In the genomic region with DNA sequence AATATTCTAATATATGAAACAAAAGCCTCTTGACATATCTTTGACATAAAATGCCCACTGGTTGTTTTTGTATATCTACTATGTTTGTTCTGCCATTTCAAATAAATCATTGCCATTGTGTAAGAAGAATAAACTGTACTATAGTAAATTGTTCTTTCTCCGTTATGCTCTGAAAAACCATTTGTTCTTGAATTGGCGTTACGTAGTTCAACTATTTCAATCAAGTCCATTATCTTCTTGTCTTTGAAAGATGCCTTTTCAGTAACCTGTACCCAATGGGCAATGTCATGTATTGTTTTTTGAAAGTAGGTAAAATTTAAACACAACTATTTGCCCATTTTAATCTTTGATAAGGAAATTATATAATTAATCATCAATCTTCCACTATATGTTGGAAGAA, we compare ENCODE assay signal across 12 cellular contexts.
A peak's percentile ranks its signal among the peaks of the same experiment; 100 is the strongest.
DNase-seq lines count a peak whose midpoint lies in the region; ATAC-seq and TF ChIP-seq lines count a peak whose summit lies in the region.
"Had no signal": no experiment of that assay in that cellular context is flagged by ENCODE, and none has a peak within 500 bp of the region (broad histone marks: within the 10 kb centered on the region; RNA-seq: fewer than 3 reads in every experiment).

No MANE protein-coding gene starts in this region.

- H3K9me3 ChIP-seq in left lung (no peaks in the 10 kb centered on the region), gastroesophageal sphincter (no peaks in the 10 kb centered on the region), body of pancreas (no peaks in the 10 kb centered on the region)

- no peak overlapping the region for H2AFZ ChIP-seq in ACC112 (ENCODE audit: low read length, unreplicated experiment)

- peak overlapping the region; percentile 88 for H3K4me3 ChIP-seq in ACC112 (ENCODE audit: low read depth, low read length)
- peak overlapping the region; percentile 77 for H3K4me3 ChIP-seq in HFF-Myc (replicated peaks; ENCODE audit: low read depth, low read length)
- peak overlapping the region; percentile 44 to 58 for H3K4me3 ChIP-seq in left lung
- H3K4me3 ChIP-seq in gastroesophageal sphincter = no peak overlapping the region
- no peak overlapping the region for H3K4me3 ChIP-seq in body of pancreas

- intact Hi-C loops in left lung (cut with DNase I) (no loop called here), body of pancreas (cut with DNase I) (no loop called here)

- TF ChIP-seq CTCF in HFF-Myc (IDR thresholded peaks at IDR 0.05; ENCODE audit: low read depth, low read length, missing control alignments) (no peak), left lung (IDR thresholded peaks at IDR 0.05) (no peak), gastroesophageal sphincter (IDR thresholded peaks at IDR 0.05) (no peak), body of pancreas (IDR thresholded peaks at IDR 0.05) (no peak)

- peaks cover 8% of the 10 kb centered on the region; the same call in 1 of the 2 replicates for H3K36me3 ChIP-seq in ACC112 (ENCODE audit: insufficient read depth, low read length)
- no peaks in the 10 kb centered on the region for H3K36me3 ChIP-seq in left lung
- H3K36me3 ChIP-seq in gastroesophageal sphincter = no peaks in the 10 kb centered on the region
- no peaks in the 10 kb centered on the region for H3K36me3 ChIP-seq in body of pancreas (replicated peaks in 1 of 2; ENCODE audit: insufficient read depth in 1 of 2, low read depth in 2 of 2)

- H3K27me3 ChIP-seq in ACC112 (ENCODE audit: insufficient read depth, low read length) (no peaks in the 10 kb centered on the region), left lung (no peaks in the 10 kb centered on the region), gastroesophageal sphincter (no peaks in the 10 kb centered on the region), body of pancreas (no peaks in the 10 kb centered on the region)

- no peaks in the 10 kb centered on the region for H3K9me3 Mint-ChIP-seq in activated CD4-positive, alpha-beta memory T cell treated with anti-CD3 and anti-CD28 coated beads, Interleukin-2, amount 10 ng/mL, durations not matched to agents 7 days and 5 days

- no peaks in the 10 kb centered on the region for H3K27me3 Mint-ChIP-seq in activated CD4-positive, alpha-beta memory T cell treated with anti-CD3 and anti-CD28 coated beads, Interleukin-2, amount 10 ng/mL, durations not matched to agents 7 days and 5 days

- H3K79me2 ChIP-seq in ACC112 (ENCODE audit: control insufficient read depth, insufficient read depth, low read length, unreplicated experiment) = peaks cover 80% of the 10 kb centered on the region

- CTCF ChIA-PET in activated CD4-positive, alpha-beta memory T cell treated with anti-CD3 and anti-CD28 coated beads, Interleukin-2, amount 10 ng/mL, durations not matched to agents 7 days and 5 days (lab: Charles Lee) = interaction anchor here (0.9 to 1.3 kb wide), 3 partner anchors 14 to 179 kb away, joined by 3 to 4 read pairs (median 3); no protein-coding TSS in a partner anchor

- POLR2A ChIA-PET in activated CD4-positive, alpha-beta memory T cell treated with anti-CD3 and anti-CD28 coated beads, Interleukin-2, amount 10 ng/mL, durations not matched to agents 7 days and 5 days (lab: Charles Lee) = interaction anchor here (1.4 to 5.9 kb wide), 4 partner anchors 12 to 108 kb away, joined by 4 to 69 read pairs (median 28); no protein-coding TSS in a partner anchor

- H3K36me3 Mint-ChIP-seq in activated CD4-positive, alpha-beta memory T cell treated with anti-CD3 and anti-CD28 coated beads, Interleukin-2, amount 10 ng/mL, durations not matched to agents 7 days and 5 days (ENCODE audit: low read depth) = peaks cover 18% of the 10 kb centered on the region

- H3K27ac ChIP-seq in ACC112 (ENCODE audit: low read depth, low read length) (peak overlapping the region; percentile 84; the same call in 1 of the 2 replicates), left lung (peak overlapping the region; percentile 81 to 84), gastroesophageal sphincter (no peak overlapping the region), body of pancreas (no peak overlapping the region)

- ATAC-seq in left lung (no peak), GM19397 (IDR thresholded peaks at IDR 0.05; ENCODE audit: unreplicated experiment) (no peak), gastroesophageal sphincter (no peak), body of pancreas (no peak)

- WGBS in gastroesophageal sphincter (ENCODE audit: low coverage in 1 of 2), 2 donors = 77 to 78% methylated on average over 3 of the region's 3 CpGs
- 72 to 86% methylated on average over 3 of the region's 3 CpGs for WGBS in body of pancreas, 2 donors

- no peak for DNase-seq in HFF-Myc (ENCODE audit: extremely low read depth, low read depth)
- no peak for DNase-seq in activated CD4-positive, alpha-beta memory T cell treated with anti-CD3 and anti-CD28 coated beads, Interleukin-2, amount 10 ng/mL, durations not matched to agents 7 days and 5 days
- DNase-seq in left lung = no peak
- DNase-seq in HCEC 1CT = no peak
- DNase-seq in body of pancreas = no peak
- DNase-seq: activated effector memory CD4-positive, alpha-beta T cell treated with anti-CD3 and anti-CD28 coated beads, Interleukin-2, amount 50 U/mL, for 16 hours; Calu3; NCI-H2081 treated with DMSO at 0.1 percent for 48 hours; T-helper 1 cell had no signal

- no peak for TF ChIP-seq EP300 in gastroesophageal sphincter (IDR thresholded peaks at IDR 0.05)

- H3K4me1 ChIP-seq in ACC112 (ENCODE audit: control insufficient read depth, insufficient read depth, low read length, unreplicated experiment) (peaks cover 29% of the 10 kb centered on the region), left lung (peaks cover 14 to 70% of the 10 kb centered on the region in 2 donors), gastroesophageal sphincter (peaks cover 0 to 32% (median 6%) of the 10 kb centered on the region in 3 donors), body of pancreas (peaks cover 21% of the 10 kb centered on the region)

- peaks cover 42% of the 10 kb centered on the region for H3K4me1 Mint-ChIP-seq in activated CD4-positive, alpha-beta memory T cell treated with anti-CD3 and anti-CD28 coated beads, Interleukin-2, amount 10 ng/mL, durations not matched to agents 7 days and 5 days

- TF ChIP-seq POLR2A in gastroesophageal sphincter (IDR thresholded peaks at IDR 0.05) = no peak
- TF ChIP-seq POLR2A in body of pancreas (IDR thresholded peaks at IDR 0.05) = no peak

- peak overlapping the region; percentile 63 for H3K27ac Mint-ChIP-seq in activated CD4-positive, alpha-beta memory T cell treated with anti-CD3 and anti-CD28 coated beads, Interleukin-2, amount 10 ng/mL, durations not matched to agents 7 days and 5 days

- H3K4me3 Mint-ChIP-seq in activated CD4-positive, alpha-beta memory T cell treated with anti-CD3 and anti-CD28 coated beads, Interleukin-2, amount 10 ng/mL, durations not matched to agents 7 days and 5 days = no peak overlapping the region

Comparison
In these comparisons a context has a peak if more than half of its experiments do, and no peak if none do; other contexts are left out.
1. H3K27ac ChIP-seq: peak in ACC112 (single experiment) and left lung (2 of 2); none in gastroesophageal sphincter (0 of 4) and body of pancreas (0 of 4).
2. H3K4me3 ChIP-seq: peak in ACC112 (single experiment), HFF-Myc (single experiment) and left lung (2 of 2); none in gastroesophageal sphincter (0 of 2) and body of pancreas (0 of 2).